ENCODE assay signal across 16 cellular contexts in the genomic region with DNA sequence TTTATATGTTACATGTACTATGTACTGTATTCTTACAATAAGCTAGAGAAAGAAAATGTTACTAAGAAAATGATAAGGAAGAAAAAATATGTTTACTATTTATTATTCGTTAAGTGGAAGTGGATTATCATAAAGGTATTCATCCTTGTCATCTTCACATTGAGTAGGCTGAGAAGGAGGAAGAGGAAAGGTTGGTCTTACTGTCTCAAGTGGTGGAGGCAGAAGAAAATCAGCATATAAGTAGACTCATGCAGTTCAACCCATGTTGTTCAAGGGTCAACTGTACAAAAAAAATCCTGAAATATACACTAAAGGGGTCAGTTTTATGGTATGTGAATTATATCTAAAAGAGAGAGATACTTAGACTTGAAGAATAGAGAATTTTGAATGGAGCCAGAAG.
"Had no signal": no experiment of that assay in that cellular context is flagged by ENCODE, and none has a peak within 500 bp of the region (broad histone marks: within the 10 kb centered on the region; RNA-seq: fewer than 3 reads in every experiment).

No MANE protein-coding gene starts in this region.

- H3K27ac Mint-ChIP-seq: dendritic cell treated with granulocyte-macrophage colony-stimulating factor and Interleukin-4, amounts not matched to agents 40 ng/mL and 50 ng/mL, for 4 days had no signal

- ATAC-seq: activated CD4-positive, CD25-positive, alpha-beta regulatory T cell treated with anti-CD3 and anti-CD28 coated beads, Interleukin-2, amount 50 U/mL, for 24 hours; pancreas had no signal

- H3K9me3 ChIP-seq: pancreas, sigmoid colon, tibial nerve, vagina had no signal

- H3K9me3 Mint-ChIP-seq: dendritic cell treated with granulocyte-macrophage colony-stimulating factor and Interleukin-4, amounts not matched to agents 40 ng/mL and 50 ng/mL, for 4 days had no signal

- H3K27ac ChIP-seq: pancreas, sigmoid colon, tibial nerve, vagina had no signal

- H3K27me3 ChIP-seq: pancreas, sigmoid colon, tibial nerve, vagina had no signal

- DNase-seq: activated gamma-delta T cell treated with Interleukin-2 at 50 U/mL for 16 hours; activated T-cell treated with anti-CD3 and anti-CD28 coated beads, Interleukin-2, amount 50 U/mL, for 48 hours; aorta; effector memory CD4-positive, alpha-beta T cell; foreskin fibroblast; glutamatergic neuron; hypothalamus; pancreas; sigmoid colon; stimulated activated CD4-positive, alpha-beta T cell treated with anti-CD3 and anti-CD28 coated beads, Interleukin-1b, Interleukin-23, amount 100 ng/mL, for 48 hours; substantia nigra; T-helper 9 cell had no signal

- H3K36me3 ChIP-seq: pancreas, sigmoid colon, tibial nerve, vagina had no signal

- H3K27me3 Mint-ChIP-seq: dendritic cell treated with granulocyte-macrophage colony-stimulating factor and Interleukin-4, amounts not matched to agents 40 ng/mL and 50 ng/mL, for 4 days had no signal

- H3K4me3 ChIP-seq: pancreas, sigmoid colon, tibial nerve, vagina had no signal

- H3K4me3 Mint-ChIP-seq: dendritic cell treated with granulocyte-macrophage colony-stimulating factor and Interleukin-4, amounts not matched to agents 40 ng/mL and 50 ng/mL, for 4 days had no signal
